1 cellular context compared by ENCODE assay signal in genomic region chr5:5381259-5382006, GRCh38.
TF ChIP-seq lines count a peak whose summit lies in the region.

No MANE protein-coding gene starts in this region.

TF ChIP-seq in K562, 482 proteins besides CTCF, POLR2A, EP300 and RAD21:
- TF ChIP-seq ZNF316 (IDR thresholded peaks at IDR 0.05) (peak; percentile 2; the same call in 1 of the 2 replicates), MAFG (tag; conservative IDR thresholded peaks at IDR 0.05) (0 out of 2 replicates have a peak, but pooled peaks have one; percentile 28), ETS2 (tag; IDR thresholded peaks at IDR 0.05; ENCODE audit: borderline replicate concordance, poor library complexity, severe bottlenecking) (no peak)
